ENCODE assay signal across 10 cellular contexts in genomic region chr10:73439605-73440298, GRCh38. TPM values are rescaled to one million over a fixed set of nuclear protein-coding genes. Genes with fewer than 3 reads are reported as not detected.
DNase-seq lines count a peak whose midpoint lies in the region; ATAC-seq, FAIRE-seq and TF ChIP-seq lines count a peak whose summit lies in the region.
"Had no signal": no experiment of that assay in that cellular context is flagged by ENCODE, and none has a peak within 500 bp of the region (broad histone marks: within the 10 kb centered on the region; RNA-seq: fewer than 3 reads in every experiment).

No MANE protein-coding gene starts in this region.

- H3K36me3 Mint-ChIP-seq in CD4-positive, alpha-beta T cell (ENCODE audit: low read depth): peaks cover 72% of the 10 kb centered on the region

- intact Hi-C loops in CD4-positive, alpha-beta T cell (cut with DNase I, micrococcal nuclease): no loop called here

- H2AK5ac ChIP-seq in mesenchymal stem cell (ENCODE audit: low read length, severe bottlenecking): no peak overlapping the region

- no peak overlapping the region for H3K4ac ChIP-seq in mesenchymal stem cell (ENCODE audit: low read depth in 1 of 2, low read length in 2 of 2)

- no peak overlapping the region for H3K4me3 ChIP-seq in astrocyte of the spinal cord (ENCODE audit: low read depth, low read length)
- H3K4me3 ChIP-seq in mesenchymal stem cell (ENCODE audit: insufficient read depth in 1 of 2, low read depth in 1 of 2, low read length in 2 of 2): peak overlapping the region in 1 of 2 experiments; percentile 9
- H3K4me3 ChIP-seq: colonic mucosa, SK-N-MC had no signal

- H4K8ac ChIP-seq in mesenchymal stem cell (ENCODE audit: low read length): no peak overlapping the region

- H2BK15ac ChIP-seq in mesenchymal stem cell (ENCODE audit: low read depth, poor library complexity, severe bottlenecking): no peak overlapping the region

- no peak for FAIRE-seq in D721Med (lab: Jason Lieb, UNC)

- H3K9me3 Mint-ChIP-seq in CD4-positive, alpha-beta T cell: no peaks in the 10 kb centered on the region

- WGBS in mesenchymal stem cell: no CpG with 5 or more reads among the region's 1 CpG

- no peaks in the 10 kb centered on the region for H3K27me3 ChIP-seq in CD4-positive, alpha-beta T cell (ENCODE audit: control insufficient read depth, insufficient read depth, low read length)
- no peaks in the 10 kb centered on the region for H3K27me3 ChIP-seq in mesenchymal stem cell (ENCODE audit: control insufficient read depth in 1 of 2, insufficient read depth in 1 of 2, low read length in 2 of 2)
- H3K27me3 ChIP-seq: colonic mucosa had no signal

- H3K27ac ChIP-seq in CD4-positive, alpha-beta T cell (ENCODE audit: low read depth, low read length): no peak overlapping the region
- no peak overlapping the region for H3K27ac ChIP-seq in mesenchymal stem cell (ENCODE audit: low read length, poor library complexity, severe bottlenecking)
- H3K27ac ChIP-seq: colonic mucosa, SK-N-MC had no signal

- H2BK120ac ChIP-seq in mesenchymal stem cell (ENCODE audit: low read depth, low read length): no peak overlapping the region

- DNase-seq in CD4-positive, alpha-beta T cell: no peak
- DNase-seq in HK-2 (ENCODE audit: unreplicated experiment) (peak; percentile 18), astrocyte of the spinal cord (ENCODE audit: low read depth, low spot score) (peak; percentile 57), mesenchymal stem cell (peak; percentile 30), cortex of kidney (lab: John Stamatoyannopoulos, UW) (no peak), GF-D8 (lab: John Stamatoyannopoulos, UW) (no peak), D721Med (ENCODE audit: insufficient read length, low spot score) (no peak)
- DNase-seq: colonic mucosa had no signal

- H2BK12ac ChIP-seq in mesenchymal stem cell (ENCODE audit: low read length in 2 of 2): no peak overlapping the region

- H3K36me3 ChIP-seq in mesenchymal stem cell (ENCODE audit: control insufficient read depth in 1 of 2, insufficient read depth in 2 of 2, low read depth in 1 of 2, low read length in 2 of 2): peaks cover 8 to 62% of the 10 kb centered on the region in 2 experiments
- H3K36me3 ChIP-seq: colonic mucosa had no signal

- no peaks in the 10 kb centered on the region for H3K9me3 ChIP-seq in CD4-positive, alpha-beta T cell (ENCODE audit: control insufficient read depth, low read length)
- H3K9me3 ChIP-seq in mesenchymal stem cell (ENCODE audit: control insufficient read depth, low read length): no peaks in the 10 kb centered on the region
- H3K9me3 ChIP-seq: colonic mucosa had no signal

- in situ Hi-C loops in astrocyte of the spinal cord (cut with HindIII; ENCODE audit: low sequenced_read_pairs): no loop called here

- H3K18ac ChIP-seq in mesenchymal stem cell (ENCODE audit: low read depth in 1 of 2, low read length in 2 of 2): no peak overlapping the region

- no peak for ATAC-seq in CD4-positive, alpha-beta T cell (ENCODE audit: poor library complexity)
- no peak for ATAC-seq in GM21825 (IDR thresholded peaks at IDR 0.05; ENCODE audit: unreplicated experiment)

- H3K23ac ChIP-seq in mesenchymal stem cell (ENCODE audit: low read length in 2 of 2): no peak overlapping the region

- no peak overlapping the region for H3K4me3 Mint-ChIP-seq in CD4-positive, alpha-beta T cell

- CTCF ChIA-PET in CD4-positive, alpha-beta T cell (lab: Charles Lee): no interaction called here

- H3K9ac ChIP-seq in mesenchymal stem cell (ENCODE audit: low read length): peak overlapping the region; percentile 44

- peak overlapping the region; percentile 51 for H3K27ac Mint-ChIP-seq in CD4-positive, alpha-beta T cell

- POLR2A ChIA-PET in CD4-positive, alpha-beta T cell (lab: Charles Lee): no interaction called here

- H3K79me1 ChIP-seq in mesenchymal stem cell (replicated peaks; ENCODE audit: low read length, poor library complexity, severe bottlenecking): peaks cover 9% of the 10 kb centered on the region

- H4K91ac ChIP-seq in mesenchymal stem cell (ENCODE audit: low read length): no peak overlapping the region

- TF ChIP-seq CTCF in CD4-positive, alpha-beta T cell (IDR thresholded peaks at IDR 0.05): no peak
- TF ChIP-seq CTCF in astrocyte of the spinal cord (IDR thresholded peaks at IDR 0.05; ENCODE audit: low read depth, low read length) (no peak), D721Med (IDR thresholded peaks at IDR 0.05; ENCODE audit: insufficient read depth, missing control alignments) (no peak)

- H3K14ac ChIP-seq in mesenchymal stem cell (ENCODE audit: low read length in 2 of 2): no peak overlapping the region

- H3K4me1 Mint-ChIP-seq in CD4-positive, alpha-beta T cell (ENCODE audit: low read depth): peaks cover 4% of the 10 kb centered on the region

- no peak overlapping the region for H2AFZ ChIP-seq in mesenchymal stem cell (ENCODE audit: low read depth, low read length)

- no peak overlapping the region for H2BK5ac ChIP-seq in mesenchymal stem cell (ENCODE audit: low read depth, low read length, poor library complexity, severe bottlenecking)

- no peaks in the 10 kb centered on the region for H3K27me3 Mint-ChIP-seq in CD4-positive, alpha-beta T cell

- no peaks in the 10 kb centered on the region for H3K4me1 ChIP-seq in mesenchymal stem cell (ENCODE audit: control insufficient read depth, insufficient read depth, low read depth, low read length)
- H3K4me1 ChIP-seq: colonic mucosa had no signal

- no peak overlapping the region for H3K4me2 ChIP-seq in mesenchymal stem cell (ENCODE audit: low read length, poor library complexity, severe bottlenecking)

RNA-seq across cellular contexts. Expression of gene MSS51, which starts 6.4 kb away (rescaled TPM):
- total RNA-seq in CD4-positive, alpha-beta T cell: 1 to 10 TPM; 1.1 TPM
- polyA plus RNA-seq in mesenchymal stem cell (2013, experiment 1 of 2): 0.35 TPM
- 0.32 TPM for polyA plus RNA-seq in mesenchymal stem cell (2013, experiment 2 of 2)

RNA-seq across cellular contexts. Expression of gene ANXA7, which starts 25.9 kb away (rescaled TPM):
- total RNA-seq in CD4-positive, alpha-beta T cell: 10 to 100 TPM; 77.7 to 79.6 TPM
- polyA plus RNA-seq in mesenchymal stem cell (2013, experiment 1 of 2): 51.5 TPM
- 50.9 TPM for polyA plus RNA-seq in mesenchymal stem cell (2013, experiment 2 of 2)

RNA-seq across cellular contexts. Expression of gene PPP3CB, which starts 56.1 kb away (rescaled TPM):
- 10 to 100 TPM; 20.2 to 20.3 TPM for total RNA-seq in CD4-positive, alpha-beta T cell
- 32.2 TPM for polyA plus RNA-seq in mesenchymal stem cell (2013, experiment 1 of 2)
- 32.6 TPM for polyA plus RNA-seq in mesenchymal stem cell (2013, experiment 2 of 2)

Comparison
In these comparisons a context has a peak if more than half of its experiments do, and no peak if none do; other contexts are left out.
1. DNase-seq: peak in HK-2 (single experiment), astrocyte of the spinal cord (single experiment) and mesenchymal stem cell (single experiment); none in CD4-positive, alpha-beta T cell (0 of 10), cortex of kidney (single experiment), GF-D8 (single experiment) and D721Med (single experiment).